18 cellular contexts compared by ENCODE assay signal in genomic region chr21:33355996-33356395, GRCh38. TPM values are rescaled to one million over a fixed set of nuclear protein-coding genes. Genes with fewer than 3 reads are reported as not detected.
DNase-seq lines count a peak whose midpoint lies in the region; ATAC-seq and TF ChIP-seq lines count a peak whose summit lies in the region.
"Had no signal": no experiment of that assay in that cellular context is flagged by ENCODE, and none has a peak within 500 bp of the region (broad histone marks: within the 10 kb centered on the region; RNA-seq: fewer than 3 reads in every experiment).

No MANE protein-coding gene starts in this region.

- TF ChIP-seq CTCF in MCF 10A (IDR thresholded peaks at IDR 0.05; ENCODE audit: unreplicated experiment) (no peak), breast epithelium (IDR thresholded peaks at IDR 0.05) (no peak)

- ATAC-seq in memory B cell (ENCODE audit: low read depth): no peak
- ATAC-seq: SK-N-SH treated with all-trans-retinoic acid at 6 μM for 48 hours had no signal

- no peak overlapping the region for H3K9ac ChIP-seq in trophoblast cell (ENCODE audit: low read length)

- H3K79me2 ChIP-seq in trophoblast cell (ENCODE audit: control insufficient read depth, insufficient read depth, low read length, poor library complexity): no peaks in the 10 kb centered on the region

- no peak overlapping the region for H2AK5ac ChIP-seq in trophoblast cell (ENCODE audit: low read length)

- no peak overlapping the region for H3K4me3 Mint-ChIP-seq in MCF 10A (ENCODE audit: unreplicated experiment)
- no peak overlapping the region for H3K4me3 Mint-ChIP-seq in memory B cell
- H3K4me3 Mint-ChIP-seq: CD14-positive monocyte had no signal

- WGBS in trophoblast cell (ENCODE audit: extremely low coverage, insufficient coverage, insufficient read length): no CpG with 5 or more reads among the region's 11 CpGs

- H3K4me1 Mint-ChIP-seq in MCF 10A (ENCODE audit: insufficient read depth, unreplicated experiment) (peaks cover 13% of the 10 kb centered on the region), memory B cell (peaks cover 7% of the 10 kb centered on the region)

- no peak overlapping the region for H2AFZ ChIP-seq in trophoblast cell (ENCODE audit: insufficient read depth, low read length, poor library complexity)
- H2AFZ ChIP-seq: PC-9 had no signal

- H3K36me3 ChIP-seq in breast epithelium (peaks cover 7% of the 10 kb centered on the region), trophoblast cell (ENCODE audit: control insufficient read depth in 1 of 2, insufficient read depth in 2 of 2, low read length in 2 of 2) (peaks cover 7 to 10% of the 10 kb centered on the region in 2 experiments)

- no peak for TF ChIP-seq POLR2A in breast epithelium (IDR thresholded peaks at IDR 0.05)

- H2BK120ac ChIP-seq in trophoblast cell (ENCODE audit: insufficient read depth, low read length, poor library complexity): no peak overlapping the region

- no TSS peak for BruUV-seq in MCF 10A (replicated peaks; lab: Mats Ljungman, UMichigan)

- no peak overlapping the region for H4K12ac ChIP-seq in trophoblast cell (ENCODE audit: low read depth, low read length)

- H4K91ac ChIP-seq in trophoblast cell (ENCODE audit: low read depth, low read length): no peak overlapping the region

- H3K4me2 ChIP-seq in trophoblast cell (ENCODE audit: low read length): no peak overlapping the region
- H3K4me2 ChIP-seq: PC-9 had no signal

- H3K14ac ChIP-seq in trophoblast cell (ENCODE audit: low read length): no peak overlapping the region

- H3K27me3 Mint-ChIP-seq in MCF 10A (ENCODE audit: insufficient read depth, unreplicated experiment) (no peaks in the 10 kb centered on the region), memory B cell (no peaks in the 10 kb centered on the region)

- CTCF ChIA-PET in MCF 10A (lab: Yijun Ruan, JAX): interaction anchor here (0.5 to 0.7 kb wide), 5 partner anchors 56 to 1321 kb away, joined by 3 to 5 read pairs (median 3); no protein-coding TSS in a partner anchor

- H3K18ac ChIP-seq in trophoblast cell (ENCODE audit: low read length): no peak overlapping the region

- H2BK5ac ChIP-seq in trophoblast cell (ENCODE audit: low read depth, low read length, poor library complexity): no peak overlapping the region

- H3K9me3 ChIP-seq in breast epithelium: no peaks in the 10 kb centered on the region
- no peaks in the 10 kb centered on the region for H3K9me3 ChIP-seq in trophoblast cell (ENCODE audit: insufficient read depth, low read depth, low read length)

- no peaks in the 10 kb centered on the region for H3K9me3 Mint-ChIP-seq in MCF 10A (ENCODE audit: unreplicated experiment)
- no peaks in the 10 kb centered on the region for H3K9me3 Mint-ChIP-seq in memory B cell
- H3K9me3 Mint-ChIP-seq: CD14-positive monocyte had no signal

- H3K79me1 ChIP-seq in trophoblast cell (ENCODE audit: low read length): no peaks in the 10 kb centered on the region

- H2BK12ac ChIP-seq in trophoblast cell (ENCODE audit: low read length): no peak overlapping the region

- H3K4me3 ChIP-seq in breast epithelium (no peak overlapping the region), trophoblast cell (ENCODE audit: low read depth, low read length) (no peak overlapping the region)
- H3K4me3 ChIP-seq: PC-9 had no signal

- intact Hi-C loops in MCF 10A (cut with micrococcal nuclease) (no loop called here), breast epithelium (cut with DNase I; ENCODE audit: low total_unique reads) (no loop called here)

- H3K23ac ChIP-seq in trophoblast cell (ENCODE audit: low read length): no peak overlapping the region

- POLR2A ChIA-PET in MCF 10A (lab: Yijun Ruan, JAX): interaction anchor here (0.7 kb wide), 1 partner anchor 156 kb away, joined by 3 read pairs; no protein-coding TSS in a partner anchor

- H3K36me3 Mint-ChIP-seq in MCF 10A (ENCODE audit: insufficient read depth, unreplicated experiment) (peaks cover 56% of the 10 kb centered on the region), memory B cell (peaks cover 15% of the 10 kb centered on the region)

- H3K4me1 ChIP-seq in breast epithelium (no peaks in the 10 kb centered on the region), trophoblast cell (ENCODE audit: control insufficient read depth in 1 of 2, insufficient read depth in 2 of 2, low read length in 2 of 2) (no peaks in the 10 kb centered on the region)

- H4K8ac ChIP-seq in trophoblast cell (ENCODE audit: low read depth, low read length): no peak overlapping the region

- peak overlapping the region; percentile 27 for H3K27ac Mint-ChIP-seq in MCF 10A (ENCODE audit: low read depth, unreplicated experiment)
- H3K27ac Mint-ChIP-seq in memory B cell: peak overlapping the region; percentile 38

- no peak overlapping the region for H3K27ac ChIP-seq in breast epithelium
- no peak overlapping the region for H3K27ac ChIP-seq in trophoblast cell (ENCODE audit: low read depth, low read length)
- H3K27ac ChIP-seq: PC-9 had no signal

- H3K27me3 ChIP-seq in breast epithelium (no peaks in the 10 kb centered on the region), trophoblast cell (ENCODE audit: insufficient read depth, low read length) (no peaks in the 10 kb centered on the region)

- no peak for DNase-seq in MCF 10A (ENCODE audit: unreplicated experiment)
- DNase-seq in breast epithelium (ENCODE audit: low spot score in 2 of 2): no peak
- no peak for DNase-seq in memory B cell (ENCODE audit: low spot score in 2 of 2)
- peak; percentile 97 to 98 for DNase-seq in trophoblast cell
- no peak for DNase-seq in iPS-NIHi7 (ENCODE audit: extremely low spot score)
- no peak for DNase-seq in NCI-H2029 (lab: John Stamatoyannopoulos, UW)
- DNase-seq in activated CD4-positive, alpha-beta T cell treated with anti-CD3 and anti-CD28 coated beads for 1 hour: no peak
- DNase-seq: DMS53, EL, GF-D8, KG1, NCI-H1105, NCI-H146, NCI-H748 treated with DMSO at 0.1 percent for 48 hours, PC-9, SIG-M5 had no signal

- H3K4ac ChIP-seq in trophoblast cell (ENCODE audit: low read depth, low read length): no peak overlapping the region

RNA-seq across cellular contexts. Expression of gene IFNAR1, which starts 31.2 kb away (rescaled TPM):
- 30.0 and 35.5 TPM in 2 replicates for total RNA-seq in MCF 10A (2022)
- 10 to 100 TPM; 30.2 to 44.8 (median 42.9) TPM for total RNA-seq in breast epithelium
- 14.1 and 17.7 TPM in 2 replicates for polyA plus RNA-seq in trophoblast cell (2013)

RNA-seq across cellular contexts. Expression of gene IFNGR2, which starts 47.2 kb away (rescaled TPM):
- total RNA-seq in MCF 10A (2022) (77.0 and 87.7 TPM in 2 replicates), breast epithelium (10 to 100 TPM; 61.6 to 76.7 (median 70.8) TPM)
- polyA plus RNA-seq in trophoblast cell (2013): 36.4 and 40.4 TPM in 2 replicates

Comparison
In these comparisons a context has a peak if more than half of its experiments do, and no peak if none do; other contexts are left out.
1. DNase-seq: peak in trophoblast cell (2 of 2); none in MCF 10A (single experiment), breast epithelium (0 of 2), memory B cell (0 of 2), iPS-NIHi7 (single experiment), NCI-H2029 (single experiment) and activated CD4-positive, alpha-beta T cell treated with anti-CD3 and anti-CD28 coated beads for 1 hour (single experiment).